Comparison of ENCODE assay signal across 28 cellular contexts in genomic region chr7:132440126-132440525, GRCh38.
DNase-seq lines count a peak whose midpoint lies in the region; ATAC-seq lines count a peak whose summit lies in the region.
"Had no signal": no experiment of that assay in that cellular context is flagged by ENCODE, and none has a peak within 500 bp of the region (broad histone marks: within the 10 kb centered on the region; RNA-seq: fewer than 3 reads in every experiment).

No MANE protein-coding gene starts in this region.

- H3K9me3 Mint-ChIP-seq in activated naive CD4-positive, alpha-beta T cell treated with anti-CD3 and anti-CD28 coated beads, Interleukin-2, amount 10 ng/mL, durations not matched to agents 7 days and 5 days: peaks cover 4% of the 10 kb centered on the region
- H3K9me3 Mint-ChIP-seq in T-helper 2 cell treated with Interferon-gamma antibody and Interleukin-4, amounts not matched to agents 5 μg/mL and 100 μg/mL, for 36 hours: no peaks in the 10 kb centered on the region
- peaks cover 0 to 4% (median 0%) of the 10 kb centered on the region in 11 donors for H3K9me3 Mint-ChIP-seq in naive thymus-derived CD4-positive, alpha-beta T cell

- no peak for ATAC-seq in naive thymus-derived CD4-positive, alpha-beta T cell
- no peak for ATAC-seq in GM18868 (IDR thresholded peaks at IDR 0.05; ENCODE audit: unreplicated experiment)
- no peak for ATAC-seq in HG03095 (IDR thresholded peaks at IDR 0.05; ENCODE audit: unreplicated experiment)
- ATAC-seq: gastroesophageal sphincter; HCT116; left lobe of liver; pancreas; Right ventricle myocardium inferior; stimulated activated memory B cell treated with anti-CD40 and anti-IgM and Interleukin-4, amounts not matched to agents 10 μg/mL and 1 μg/mL and 100 μg/mL, for 72 hours had no signal

- intact Hi-C loops in naive thymus-derived CD4-positive, alpha-beta T cell (cut with micrococcal nuclease): no loop called here

- peaks cover 55% of the 10 kb centered on the region for H3K36me3 Mint-ChIP-seq in activated naive CD4-positive, alpha-beta T cell treated with anti-CD3 and anti-CD28 coated beads, Interleukin-2, amount 10 ng/mL, durations not matched to agents 7 days and 5 days
- peaks cover 26% of the 10 kb centered on the region for H3K36me3 Mint-ChIP-seq in T-helper 2 cell treated with Interferon-gamma antibody and Interleukin-4, amounts not matched to agents 5 μg/mL and 100 μg/mL, for 36 hours (ENCODE audit: low read depth)
- H3K36me3 Mint-ChIP-seq in naive thymus-derived CD4-positive, alpha-beta T cell: peaks cover 0 to 46% (median 0%) of the 10 kb centered on the region in 5 donors
- H3K36me3 Mint-ChIP-seq: memory B cell; stimulated activated memory B cell treated with anti-CD40 and anti-IgM and Interleukin-4, amounts not matched to agents 10 μg/mL and 1 μg/mL and 100 μg/mL, for 72 hours had no signal

- CTCF ChIA-PET in activated naive CD4-positive, alpha-beta T cell treated with anti-CD3 and anti-CD28 coated beads, Interleukin-2, amount 10 ng/mL, durations not matched to agents 7 days and 5 days (lab: Charles Lee): interaction anchor here (1.1 to 1.3 kb wide), 2 partner anchors 11 to 113 kb away, joined by 3 to 6 read pairs; no protein-coding TSS in a partner anchor
- CTCF ChIA-PET in naive thymus-derived CD4-positive, alpha-beta T cell (lab: Charles Lee): interaction anchor here (1.0 to 2.5 kb wide), 2 partner anchors 37 to 140 kb away, joined by 3 to 7 read pairs; no protein-coding TSS in a partner anchor

- POLR2A ChIA-PET in naive thymus-derived CD4-positive, alpha-beta T cell (lab: Charles Lee): interaction anchor here (1.0 to 1.9 kb wide), 3 partner anchors 9 to 21 kb away, joined by 3 to 4 read pairs (median 4); no protein-coding TSS in a partner anchor

- peaks cover 97% of the 10 kb centered on the region for H3K4me1 Mint-ChIP-seq in activated naive CD4-positive, alpha-beta T cell treated with anti-CD3 and anti-CD28 coated beads, Interleukin-2, amount 10 ng/mL, durations not matched to agents 7 days and 5 days
- H3K4me1 Mint-ChIP-seq in T-helper 2 cell treated with Interferon-gamma antibody and Interleukin-4, amounts not matched to agents 5 μg/mL and 100 μg/mL, for 36 hours (ENCODE audit: low read depth): peaks cover 75% of the 10 kb centered on the region
- peaks cover 42 to 90% (median 71%) of the 10 kb centered on the region in 7 donors for H3K4me1 Mint-ChIP-seq in naive thymus-derived CD4-positive, alpha-beta T cell
- H3K4me1 Mint-ChIP-seq: memory B cell had no signal

- peaks cover 17% of the 10 kb centered on the region for H3K27me3 Mint-ChIP-seq in activated naive CD4-positive, alpha-beta T cell treated with anti-CD3 and anti-CD28 coated beads, Interleukin-2, amount 10 ng/mL, durations not matched to agents 7 days and 5 days
- no peaks in the 10 kb centered on the region for H3K27me3 Mint-ChIP-seq in T-helper 2 cell treated with Interferon-gamma antibody and Interleukin-4, amounts not matched to agents 5 μg/mL and 100 μg/mL, for 36 hours (ENCODE audit: low read depth)
- H3K27me3 Mint-ChIP-seq in naive thymus-derived CD4-positive, alpha-beta T cell: peaks cover 0 to 3% (median 0%) of the 10 kb centered on the region in 5 donors

- no peak overlapping the region for H3K4me3 ChIP-seq in naive thymus-derived CD4-positive, alpha-beta T cell (ENCODE audit: low read length)
- H3K4me3 ChIP-seq: coronary artery, gastroesophageal sphincter, pancreas, PC-9, suprapubic skin had no signal

- H3K36me3 ChIP-seq in naive thymus-derived CD4-positive, alpha-beta T cell (ENCODE audit: control insufficient read depth in 2 of 3, insufficient read depth in 3 of 3, low read length in 3 of 3): no peaks in the 10 kb centered on the region
- H3K36me3 ChIP-seq: gastroesophageal sphincter, pancreas, suprapubic skin had no signal

- peaks cover 20 to 54% of the 10 kb centered on the region in 2 donors for H3K4me1 ChIP-seq in naive thymus-derived CD4-positive, alpha-beta T cell (ENCODE audit: control insufficient read depth in 2 of 2, insufficient read depth in 2 of 2, low read length in 2 of 2)
- H3K4me1 ChIP-seq: pancreas had no signal

- H3K9me3 ChIP-seq in naive thymus-derived CD4-positive, alpha-beta T cell (ENCODE audit: control insufficient read depth in 2 of 3, low read length in 3 of 3): no peaks in the 10 kb centered on the region
- H3K9me3 ChIP-seq: gastroesophageal sphincter, pancreas, SK-N-SH, suprapubic skin had no signal

- H3K27ac Mint-ChIP-seq in activated naive CD4-positive, alpha-beta T cell treated with anti-CD3 and anti-CD28 coated beads, Interleukin-2, amount 10 ng/mL, durations not matched to agents 7 days and 5 days: peak overlapping the region; percentile 91
- H3K27ac Mint-ChIP-seq in T-helper 2 cell treated with Interferon-gamma antibody and Interleukin-4, amounts not matched to agents 5 μg/mL and 100 μg/mL, for 36 hours: peak overlapping the region; percentile 62
- H3K27ac Mint-ChIP-seq in naive thymus-derived CD4-positive, alpha-beta T cell: peak overlapping the region in 5 of 9 donors; percentile 27 to 67 (median 43)
- H3K27ac Mint-ChIP-seq: memory B cell; stimulated activated memory B cell treated with anti-CD40 and anti-IgM and Interleukin-4, amounts not matched to agents 10 μg/mL and 1 μg/mL and 100 μg/mL, for 72 hours had no signal

- H3K4me3 Mint-ChIP-seq in activated naive CD4-positive, alpha-beta T cell treated with anti-CD3 and anti-CD28 coated beads, Interleukin-2, amount 10 ng/mL, durations not matched to agents 7 days and 5 days: peak overlapping the region; percentile 56
- H3K4me3 Mint-ChIP-seq in T-helper 2 cell treated with Interferon-gamma antibody and Interleukin-4, amounts not matched to agents 5 μg/mL and 100 μg/mL, for 36 hours: peak overlapping the region; percentile 2
- H3K4me3 Mint-ChIP-seq in naive thymus-derived CD4-positive, alpha-beta T cell: peak overlapping the region in 8 of 10 donors; percentile 5 to 62 (median 23)
- H3K4me3 Mint-ChIP-seq: memory B cell; neural crest cell; stimulated activated memory B cell treated with anti-CD40 and anti-IgM and Interleukin-4, amounts not matched to agents 10 μg/mL and 1 μg/mL and 100 μg/mL, for 72 hours had no signal

- H3K27ac ChIP-seq in naive thymus-derived CD4-positive, alpha-beta T cell (ENCODE audit: low read depth, low read length): no peak overlapping the region
- H3K27ac ChIP-seq: C4-2B, coronary artery, gastroesophageal sphincter, pancreas, PC-9, suprapubic skin had no signal

- DNase-seq in activated naive CD4-positive, alpha-beta T cell treated with anti-CD3 and anti-CD28 coated beads, Interleukin-2, amount 10 ng/mL, durations not matched to agents 7 days and 5 days: peak; percentile 57
- DNase-seq in activated naive CD4-positive, alpha-beta T cell treated with Interleukin-2 at 50 U/mL for 16 hours: no peak
- DNase-seq in NCI-H2171 (lab: John Stamatoyannopoulos, UW) (peak; percentile 23), hippocampal formation (lab: John Stamatoyannopoulos, UW) (no peak)
- no peak for DNase-seq in T-helper 2 cell treated with Interferon-gamma antibody and Interleukin-4, amounts not matched to agents 5 μg/mL and 100 μg/mL, for 36 hours (ENCODE audit: low spot score)
- no peak for DNase-seq in naive thymus-derived CD4-positive, alpha-beta T cell
- DNase-seq: activated CD4-positive, alpha-beta T cell treated with anti-CD3 and anti-CD28 coated beads for 1 hour; caudate nucleus; DMS79; effector CD8-positive, alpha-beta T cell; NCI-H2107; NCI-H524; pancreas; PC-9; retina; SK-N-SH had no signal

- no peaks in the 10 kb centered on the region for H3K27me3 ChIP-seq in naive thymus-derived CD4-positive, alpha-beta T cell (ENCODE audit: control insufficient read depth in 2 of 2, insufficient read depth in 2 of 2, low read length in 2 of 2)
- H3K27me3 ChIP-seq: gastroesophageal sphincter, pancreas had no signal

Comparison
In these comparisons a context has a peak if more than half of its experiments do, and no peak if none do; other contexts are left out.
1. DNase-seq: peak in activated naive CD4-positive, alpha-beta T cell treated with anti-CD3 and anti-CD28 coated beads, Interleukin-2, amount 10 ng/mL, durations not matched to agents 7 days and 5 days (single experiment) and NCI-H2171 (single experiment); none in activated naive CD4-positive, alpha-beta T cell treated with Interleukin-2 at 50 U/mL for 16 hours (single experiment), T-helper 2 cell treated with Interferon-gamma antibody and Interleukin-4, amounts not matched to agents 5 μg/mL and 100 μg/mL, for 36 hours (single experiment), naive thymus-derived CD4-positive, alpha-beta T cell (0 of 9) and hippocampal formation (0 of 2).
2. H3K4me3 Mint-ChIP-seq: peak in every context shown above with its lines; median percentile 56 in activated naive CD4-positive, alpha-beta T cell treated with anti-CD3 and anti-CD28 coated beads, Interleukin-2, amount 10 ng/mL, durations not matched to agents 7 days and 5 days; 23 in naive thymus-derived CD4-positive, alpha-beta T cell; 2 in T-helper 2 cell treated with Interferon-gamma antibody and Interleukin-4, amounts not matched to agents 5 μg/mL and 100 μg/mL, for 36 hours.
3. Peak in every context shown above with its lines, with median percentiles within 50 percentile points of each other: H3K27ac Mint-ChIP-seq.